In the genomic region with DNA sequence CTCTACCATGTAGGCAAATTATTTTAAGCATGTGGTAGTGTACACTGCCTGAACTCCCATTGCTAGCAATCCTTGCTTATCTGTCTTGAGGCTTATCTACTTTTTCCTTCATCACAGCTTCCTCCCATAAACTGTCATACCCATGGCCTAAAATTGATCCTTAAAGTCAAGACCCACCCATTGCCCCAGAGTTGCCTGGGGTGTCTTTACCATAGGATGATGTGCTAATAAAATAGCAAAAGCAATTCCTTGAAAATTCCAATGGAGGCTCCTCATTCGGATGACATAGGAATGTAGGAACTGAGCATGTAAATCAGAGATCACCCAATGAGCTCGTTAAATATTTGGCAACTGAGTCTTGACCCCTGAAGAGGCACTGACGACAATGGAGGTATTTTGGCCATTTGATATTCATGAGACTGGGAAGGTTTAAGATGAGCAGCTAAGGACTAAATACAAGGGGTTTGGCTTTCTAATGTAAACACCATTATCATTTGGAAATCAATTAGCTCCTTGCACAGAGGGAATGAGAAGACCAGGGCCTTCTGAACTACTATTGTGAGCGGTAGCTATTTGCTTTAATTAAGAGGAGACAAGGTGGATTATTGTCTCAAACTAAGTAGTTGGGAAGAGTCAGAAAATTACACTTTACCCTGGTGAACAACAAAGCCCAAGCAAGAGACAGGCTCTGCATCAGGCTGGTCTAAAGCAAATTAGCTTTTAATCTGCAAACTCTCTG, we compare ENCODE assay signal across 1 cellular context.
TF ChIP-seq lines count a peak whose summit lies in the region.

No MANE protein-coding gene starts in this region.

TF ChIP-seq in WTC11, 78 proteins besides CTCF, POLR2A, EP300 and RAD21 (continued from another document):
- TF ChIP-seq, protein P1, sequence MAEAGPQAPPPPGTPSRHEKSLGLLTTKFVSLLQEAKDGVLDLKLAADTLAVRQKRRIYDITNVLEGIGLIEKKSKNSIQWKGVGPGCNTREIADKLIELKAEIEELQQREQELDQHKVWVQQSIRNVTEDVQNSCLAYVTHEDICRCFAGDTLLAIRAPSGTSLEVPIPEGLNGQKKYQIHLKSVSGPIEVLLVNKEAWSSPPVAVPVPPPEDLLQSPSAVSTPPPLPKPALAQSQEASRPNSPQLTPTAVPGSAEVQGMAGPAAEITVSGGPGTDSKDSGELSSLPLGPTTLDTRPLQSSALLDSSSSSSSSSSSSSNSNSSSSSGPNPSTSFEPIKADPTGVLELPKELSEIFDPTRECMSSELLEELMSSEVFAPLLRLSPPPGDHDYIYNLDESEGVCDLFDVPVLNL (CRISPR knock-in tag; IDR thresholded peaks at IDR 0.05; ENCODE audit: borderline replicate concordance, low read depth) = no peak
- TF ChIP-seq, protein P2, sequence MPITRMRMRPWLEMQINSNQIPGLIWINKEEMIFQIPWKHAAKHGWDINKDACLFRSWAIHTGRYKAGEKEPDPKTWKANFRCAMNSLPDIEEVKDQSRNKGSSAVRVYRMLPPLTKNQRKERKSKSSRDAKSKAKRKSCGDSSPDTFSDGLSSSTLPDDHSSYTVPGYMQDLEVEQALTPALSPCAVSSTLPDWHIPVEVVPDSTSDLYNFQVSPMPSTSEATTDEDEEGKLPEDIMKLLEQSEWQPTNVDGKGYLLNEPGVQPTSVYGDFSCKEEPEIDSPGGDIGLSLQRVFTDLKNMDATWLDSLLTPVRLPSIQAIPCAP (CRISPR knock-in tag; IDR thresholded peaks at IDR 0.05) = no peak
- no peak for TF ChIP-seq SP1 (CRISPR knock-in tag; conservative IDR thresholded peaks at IDR 0.05)
- TF ChIP-seq FOXK1 (CRISPR knock-in tag; IDR thresholded peaks at IDR 0.05) = no peak
- no peak for TF ChIP-seq GABPB1 (CRISPR knock-in tag; IDR thresholded peaks at IDR 0.05)
- TF ChIP-seq PRRX2 (CRISPR knock-in tag; IDR thresholded peaks at IDR 0.05) = no peak
- TF ChIP-seq, protein P3, sequence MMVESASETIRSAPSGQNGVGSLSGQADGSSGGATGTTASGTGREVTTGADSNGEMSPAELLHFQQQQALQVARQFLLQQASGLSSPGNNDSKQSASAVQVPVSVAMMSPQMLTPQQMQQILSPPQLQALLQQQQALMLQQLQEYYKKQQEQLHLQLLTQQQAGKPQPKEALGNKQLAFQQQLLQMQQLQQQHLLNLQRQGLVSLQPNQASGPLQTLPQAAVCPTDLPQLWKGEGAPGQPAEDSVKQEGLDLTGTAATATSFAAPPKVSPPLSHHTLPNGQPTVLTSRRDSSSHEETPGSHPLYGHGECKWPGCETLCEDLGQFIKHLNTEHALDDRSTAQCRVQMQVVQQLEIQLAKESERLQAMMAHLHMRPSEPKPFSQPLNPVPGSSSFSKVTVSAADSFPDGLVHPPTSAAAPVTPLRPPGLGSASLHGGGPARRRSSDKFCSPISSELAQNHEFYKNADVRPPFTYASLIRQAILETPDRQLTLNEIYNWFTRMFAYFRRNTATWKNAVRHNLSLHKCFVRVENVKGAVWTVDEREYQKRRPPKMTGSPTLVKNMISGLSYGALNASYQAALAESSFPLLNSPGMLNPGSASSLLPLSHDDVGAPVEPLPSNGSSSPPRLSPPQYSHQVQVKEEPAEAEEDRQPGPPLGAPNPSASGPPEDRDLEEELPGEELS (CRISPR knock-in tag; IDR thresholded peaks at IDR 0.05) = no peak
- TF ChIP-seq ETV6 (CRISPR knock-in tag; IDR thresholded peaks at IDR 0.05) = no peak
